In genomic region chr5:94422819-94423218, GRCh38 we compare ENCODE assay signal across 11 cellular contexts.
DNase-seq lines count a peak whose midpoint lies in the region; ATAC-seq and TF ChIP-seq lines count a peak whose summit lies in the region.
"Had no signal": no experiment of that assay in that cellular context is flagged by ENCODE, and none has a peak within 500 bp of the region (broad histone marks: within the 10 kb centered on the region; RNA-seq: fewer than 3 reads in every experiment).

No MANE protein-coding gene starts in this region.

- H3K27me3 ChIP-seq in ACC112 (ENCODE audit: insufficient read depth, low read length) (no peaks in the 10 kb centered on the region), foreskin keratinocyte (no peaks in the 10 kb centered on the region)

- peak; percentile 47 for DNase-seq in H4 (ENCODE audit: low spot score)
- peak; percentile 59 to 79 for DNase-seq in SHP77 (lab: John Stamatoyannopoulos, UW)
- peak; percentile 69 to 85 for DNase-seq in foreskin keratinocyte
- no peak for DNase-seq in occipital lobe (lab: John Stamatoyannopoulos, UW)
- DNase-seq in NCI-H446 (lab: John Stamatoyannopoulos, UW), result no peak
- DNase-seq in NCI-H187 (lab: John Stamatoyannopoulos, UW), result no peak
- no peak for DNase-seq in NK-92 treated with Interleukin-12 subunit alpha and Interleukin-12 subunit beta, amount 100 ng/mL, for 24 hours (lab: John Stamatoyannopoulos, UW)
- DNase-seq: amniotic stem cell, Caco-2, MM.1S had no signal

- no peaks in the 10 kb centered on the region for H3K36me3 ChIP-seq in ACC112 (ENCODE audit: insufficient read depth, low read length)

- peak overlapping the region; percentile 18; the same call in 1 of the 2 replicates for H3K27ac ChIP-seq in ACC112 (ENCODE audit: low read depth, low read length)
- peak overlapping the region; percentile 35 for H3K27ac ChIP-seq in foreskin keratinocyte

- no peak for TF ChIP-seq CTCF in foreskin keratinocyte (conservative IDR thresholded peaks at IDR 0.05)

- peaks cover 17% of the 10 kb centered on the region for H3K4me1 ChIP-seq in ACC112 (ENCODE audit: control insufficient read depth, insufficient read depth, low read length, unreplicated experiment)
- H3K4me1 ChIP-seq in foreskin keratinocyte, result peaks cover 11% of the 10 kb centered on the region
- H3K4me1 ChIP-seq: Caco-2 had no signal

- H2AFZ ChIP-seq in ACC112 (ENCODE audit: low read length, unreplicated experiment), result peak overlapping the region; percentile 20

- no peaks in the 10 kb centered on the region for H3K79me2 ChIP-seq in ACC112 (ENCODE audit: control insufficient read depth, insufficient read depth, low read length, unreplicated experiment)

- no peak overlapping the region for H3K4me3 ChIP-seq in ACC112 (ENCODE audit: low read depth, low read length)

- peak; percentile 100 for ATAC-seq in foreskin keratinocyte

Comparison
In these comparisons a context has a peak if more than half of its experiments do, and no peak if none do; other contexts are left out.
1. DNase-seq: peak in H4 (single experiment), SHP77 (2 of 2) and foreskin keratinocyte (2 of 2); none in occipital lobe (single experiment), NCI-H446 (0 of 2), NCI-H187 (0 of 2) and NK-92 treated with Interleukin-12 subunit alpha and Interleukin-12 subunit beta, amount 100 ng/mL, for 24 hours (single experiment).